Comparison of ENCODE assay signal across 10 cellular contexts in genomic region chr6:111585241-111585968, GRCh38. TPM values are rescaled to one million over a fixed set of nuclear protein-coding genes. Genes with fewer than 3 reads are reported as not detected.
DNase-seq lines count a peak whose midpoint lies in the region; ATAC-seq and TF ChIP-seq lines count a peak whose summit lies in the region.
"Had no signal": no experiment of that assay in that cellular context is flagged by ENCODE, and none has a peak within 500 bp of the region (broad histone marks: within the 10 kb centered on the region; RNA-seq: fewer than 3 reads in every experiment).

No MANE protein-coding gene starts in this region.

- H3K4me3 ChIP-seq in mammary epithelial cell (replicated peaks in 1 of 3; ENCODE audit: insufficient read depth in 1 of 3, low read depth in 2 of 3, low read length in 3 of 3) (no peak overlapping the region), hepatocyte (no peak overlapping the region), skeletal muscle satellite cell (ENCODE audit: low read length) (no peak overlapping the region)

- 59% methylated on average over 5 of the region's 5 CpGs for WGBS in mammary epithelial cell (ENCODE audit: low coverage, missing lambda C conversion rate)
- WGBS in hepatocyte (ENCODE audit: low lambda C conversion rate, missing lambda C conversion rate) = 83% methylated on average over 5 of the region's 5 CpGs

- H3K4me1 ChIP-seq in mammary epithelial cell (ENCODE audit: insufficient read depth, low read length) = peaks cover 51% of the 10 kb centered on the region
- peaks cover 20% of the 10 kb centered on the region for H3K4me1 ChIP-seq in hepatocyte (ENCODE audit: insufficient read depth)
- H3K4me1 ChIP-seq in skeletal muscle satellite cell (ENCODE audit: control insufficient read depth, insufficient read depth, low read length) = peaks cover 46% of the 10 kb centered on the region

- H2AFZ ChIP-seq in mammary epithelial cell (ENCODE audit: low read depth, low read length) (no peak overlapping the region), hepatocyte (no peak overlapping the region)

- H3K27ac ChIP-seq in mammary epithelial cell (ENCODE audit: insufficient read depth, low read depth, low read length) (peak overlapping the region; percentile 27), hepatocyte (peak overlapping the region; percentile 79)

- H3K9me2 ChIP-seq in hepatocyte (replicated peaks; ENCODE audit: insufficient read depth) = no peaks in the 10 kb centered on the region

- H3K9ac ChIP-seq in mammary epithelial cell (ENCODE audit: insufficient read depth, low read length) = no peak overlapping the region
- H3K9ac ChIP-seq in skeletal muscle satellite cell (ENCODE audit: low read depth, low read length) = no peak overlapping the region

- peak overlapping the region; percentile 90 for H3K27ac Mint-ChIP-seq in HFFc6
- H3K27ac Mint-ChIP-seq in WTC11 = no peak overlapping the region
- H3K27ac Mint-ChIP-seq in stimulated activated naive CD8-positive, alpha-beta T cell treated with anti-CD3 and anti-CD28 coated beads, Interleukin-15, amount 100 ng/mL, for 72 hours = no peak overlapping the region

- DNase-seq in HFFc6 (peak; percentile 43), mammary epithelial cell (no peak), hepatocyte (ENCODE audit: low spot score) (no peak), WTC11 (ENCODE audit: low spot score) (no peak), pons (ENCODE audit: low spot score) (no peak)
- no peak for DNase-seq in activated CD4-positive, alpha-beta T cell treated with anti-CD3 and anti-CD28 coated beads for 1 hour
- no peak for DNase-seq in stimulated activated naive CD8-positive, alpha-beta T cell treated with anti-CD3 and anti-CD28 coated beads, Interleukin-15, amount 100 ng/mL, for 72 hours
- DNase-seq: stimulated activated CD4-positive, alpha-beta T cell treated with anti-CD3 and anti-CD28 coated beads, Interleukin-2, amount 100 ng/mL, for 24 hours; T-helper 2 cell had no signal

- H3K27me3 ChIP-seq in mammary epithelial cell (ENCODE audit: insufficient read depth, low read length) = no peaks in the 10 kb centered on the region
- H3K27me3 ChIP-seq in hepatocyte = no peaks in the 10 kb centered on the region
- no peaks in the 10 kb centered on the region for H3K27me3 ChIP-seq in skeletal muscle satellite cell (ENCODE audit: control insufficient read depth, insufficient read depth, low read length)

- CTCF ChIA-PET in mammary epithelial cell (lab: Charles Lee; ENCODE audit: low non-redundant PET) (no interaction called here), WTC11 (lab: Charles Lee) (no interaction called here)

- H3K4me2 ChIP-seq in mammary epithelial cell (ENCODE audit: insufficient read depth, low read depth, low read length) (peak overlapping the region; percentile 37), hepatocyte (peak overlapping the region; percentile 32), skeletal muscle satellite cell (ENCODE audit: low read length) (peak overlapping the region; percentile 29)

- H3K4me1 Mint-ChIP-seq in HFFc6 (ENCODE audit: low read depth) (peaks cover 88% of the 10 kb centered on the region), WTC11 (peaks cover 13% of the 10 kb centered on the region)
- peaks cover 22% of the 10 kb centered on the region for H3K4me1 Mint-ChIP-seq in stimulated activated naive CD8-positive, alpha-beta T cell treated with anti-CD3 and anti-CD28 coated beads, Interleukin-15, amount 100 ng/mL, for 72 hours

- H3K27me3 Mint-ChIP-seq in HFFc6 (ENCODE audit: insufficient read depth) = peaks cover 2% of the 10 kb centered on the region
- H3K27me3 Mint-ChIP-seq in WTC11 (ENCODE audit: low read depth) = no peaks in the 10 kb centered on the region
- no peaks in the 10 kb centered on the region for H3K27me3 Mint-ChIP-seq in stimulated activated naive CD8-positive, alpha-beta T cell treated with anti-CD3 and anti-CD28 coated beads, Interleukin-15, amount 100 ng/mL, for 72 hours

- H4K20me1 ChIP-seq in mammary epithelial cell (ENCODE audit: insufficient read depth, low read length) (no peaks in the 10 kb centered on the region), hepatocyte (ENCODE audit: insufficient read depth, poor library complexity, severe bottlenecking) (no peaks in the 10 kb centered on the region)

- dilution Hi-C loops in mammary epithelial cell (cut with HindIII; ENCODE audit: low sequenced_read_pairs) = loop anchor here (5.0 kb wide), 1 partner anchor 78 kb away; no protein-coding TSS in a partner anchor

- H3K36me3 Mint-ChIP-seq in HFFc6 (ENCODE audit: low read depth) = peaks cover 64% of the 10 kb centered on the region
- H3K36me3 Mint-ChIP-seq in WTC11 = peaks cover 6% of the 10 kb centered on the region

- no peak for ATAC-seq in WTC11
- no peak for ATAC-seq in stimulated activated naive CD8-positive, alpha-beta T cell treated with anti-CD3 and anti-CD28 coated beads, Interleukin-15, amount 100 ng/mL, for 72 hours

- intact Hi-C loops in mammary epithelial cell (cut with micrococcal nuclease) = no loop called here

- H3K36me3 ChIP-seq in mammary epithelial cell (ENCODE audit: insufficient read depth, low read length) (peaks cover 26% of the 10 kb centered on the region), hepatocyte (replicated peaks; ENCODE audit: insufficient read depth, low read depth) (no peaks in the 10 kb centered on the region), skeletal muscle satellite cell (ENCODE audit: insufficient read depth, low read length) (peaks cover 4% of the 10 kb centered on the region)

- H3K79me2 ChIP-seq in mammary epithelial cell (ENCODE audit: insufficient read depth, low read length) (peaks cover 98% of the 10 kb centered on the region), hepatocyte (peaks cover 80% of the 10 kb centered on the region)

- no peak for TF ChIP-seq CTCF in HFFc6 (IDR thresholded peaks at IDR 0.05)
- TF ChIP-seq CTCF in mammary epithelial cell (conservative IDR thresholded peaks at IDR 0.05 in 1 of 2, IDR thresholded peaks at IDR 0.05 in 1 of 2; ENCODE audit: extremely low read depth in 1 of 2, insufficient read depth in 1 of 2, low read depth in 1 of 2, low read length in 2 of 2) = no peak
- TF ChIP-seq CTCF in hepatocyte (IDR thresholded peaks at IDR 0.05; ENCODE audit: poor library complexity) = no peak
- TF ChIP-seq CTCF in WTC11 (IDR thresholded peaks at IDR 0.05) = no peak

- in situ Hi-C loops in mammary epithelial cell (cut with MboI; ENCODE audit: low sequenced_read_pairs in 2 of 2) = no loop called here

- H3K4me3 Mint-ChIP-seq in HFFc6 = peak overlapping the region; percentile 56
- no peak overlapping the region for H3K4me3 Mint-ChIP-seq in WTC11
- no peak overlapping the region for H3K4me3 Mint-ChIP-seq in stimulated activated naive CD8-positive, alpha-beta T cell treated with anti-CD3 and anti-CD28 coated beads, Interleukin-15, amount 100 ng/mL, for 72 hours

- H3K9me3 ChIP-seq in mammary epithelial cell (replicated peaks; ENCODE audit: insufficient read depth, low read length) (no peaks in the 10 kb centered on the region), hepatocyte (ENCODE audit: low read depth) (no peaks in the 10 kb centered on the region), skeletal muscle satellite cell (replicated peaks; ENCODE audit: low read length) (no peaks in the 10 kb centered on the region)

- POLR2A ChIA-PET in WTC11 (lab: Charles Lee) = no interaction called here

- no peaks in the 10 kb centered on the region for H3K9me3 Mint-ChIP-seq in HFFc6
- no peaks in the 10 kb centered on the region for H3K9me3 Mint-ChIP-seq in WTC11
- H3K9me3 Mint-ChIP-seq in stimulated activated naive CD8-positive, alpha-beta T cell treated with anti-CD3 and anti-CD28 coated beads, Interleukin-15, amount 100 ng/mL, for 72 hours = no peaks in the 10 kb centered on the region

- no TSS peak for BruUV-seq in mammary epithelial cell (replicated peaks; lab: Mats Ljungman, UMichigan)

TF ChIP-seq in WTC11, 78 proteins besides CTCF, POLR2A, EP300 and RAD21 (continues in another document):
- TF ChIP-seq NR2C2 (CRISPR knock-in tag; IDR thresholded peaks at IDR 0.05) = no peak
- no peak for TF ChIP-seq ZNF512 (CRISPR knock-in tag; IDR thresholded peaks at IDR 0.05; ENCODE audit: borderline replicate concordance)
- no peak for TF ChIP-seq NFATC4 (CRISPR knock-in tag; IDR thresholded peaks at IDR 0.05)
- no peak for TF ChIP-seq USF1 (CRISPR knock-in tag; IDR thresholded peaks at IDR 0.05)
- TF ChIP-seq ZSCAN18 (CRISPR knock-in tag; IDR thresholded peaks at IDR 0.05) = no peak

RNA-seq across cellular contexts. Expression of gene TRAF3IP2, which starts 20.3 kb away (rescaled TPM):
- total RNA-seq in HFFc6 (2021; fragmentation: NEBNext Ultra II Directional; extraction: Animal tissue kit (Norgen Biotek cat#: 25700)) = 10 to 100 TPM; 28.9 to 47.0 (median 40.2) TPM
- total RNA-seq in mammary epithelial cell = 10 to 100 TPM; 65.8 to 82.2 TPM
- polyA plus RNA-seq in mammary epithelial cell = 63.3 TPM
- polyA minus RNA-seq in mammary epithelial cell = 40.0 TPM
- 26.0 and 31.1 TPM in 2 replicates for total RNA-seq in hepatocyte
- polyA plus RNA-seq in hepatocyte = 21.9 and 22.2 TPM in 2 replicates
- 23.8 and 34.9 TPM in 2 replicates for total RNA-seq in skeletal muscle satellite cell (2012; rRNA removed)
- 25.8 to 32.3 TPM (median 30.7 TPM) in 3 replicates for total RNA-seq in WTC11 (2021)
